Comparison of ENCODE assay signal across 8 cellular contexts in genomic region chr15:60397772-60398445, GRCh38. TPM values are rescaled to one million over a fixed set of nuclear protein-coding genes. Genes with fewer than 3 reads are reported as not detected.
DNase-seq lines count a peak whose midpoint lies in the region; ATAC-seq and TF ChIP-seq lines count a peak whose summit lies in the region.

TSS of gene ANXA2 (minus strand) at chr15:60397986. CDS start at chr15:60386075, 11,911 bp downstream.

- peak within 1 kb of the TSS; percentile 73 for H2AFZ ChIP-seq in KMS-11 (ENCODE audit: low read depth)
- peak within 1 kb of the TSS; percentile 37 for H2AFZ ChIP-seq in mammary epithelial cell (ENCODE audit: low read depth, low read length)

- H4K20me1 ChIP-seq in KMS-11 (ENCODE audit: insufficient read depth) (no peaks in the 10 kb centered on the region), mammary epithelial cell (ENCODE audit: insufficient read depth, low read length) (no peaks in the 10 kb centered on the region)

- H3K27ac ChIP-seq in KMS-11 (peak within 1 kb of the TSS; percentile 98), VCaP (peak within 1 kb of the TSS; percentile 67; the same call in 1 of the 2 replicates), mammary epithelial cell (ENCODE audit: insufficient read depth, low read depth, low read length) (peak within 1 kb of the TSS; percentile 99)

- H3K9ac ChIP-seq in KMS-11 (peak within 1 kb of the TSS; percentile 98), mammary epithelial cell (ENCODE audit: insufficient read depth, low read length) (peak within 1 kb of the TSS; percentile 100)

- no TSS peak for BruUV-seq in mammary epithelial cell (replicated peaks; lab: Mats Ljungman, UMichigan)

- H3K9me3 ChIP-seq in mammary epithelial cell (replicated peaks; ENCODE audit: insufficient read depth, low read length): no peaks in the 10 kb centered on the region

- peak within 1 kb of the TSS; percentile 18 for H3K4me3 ChIP-seq in KMS-11 (IDR thresholded peaks at IDR 0.05; ENCODE audit: insufficient read depth, low read depth, low read length)
- H3K4me3 ChIP-seq in mammary epithelial cell (replicated peaks in 1 of 3; ENCODE audit: insufficient read depth in 1 of 3, low read depth in 2 of 3, low read length in 3 of 3): peak within 1 kb of the TSS; percentile 63 to 85 (median 67)

- TF ChIP-seq CTCF in GM10248 (IDR thresholded peaks at IDR 0.05; ENCODE audit: control extremely low read depth, extremely low read depth, low read depth, missing control alignments) (no peak), KMS-11 (conservative IDR thresholded peaks at IDR 0.05; ENCODE audit: low read depth, low read length) (no peak), VCaP (conservative IDR thresholded peaks at IDR 0.05) (no peak), mammary epithelial cell (conservative IDR thresholded peaks at IDR 0.05 in 1 of 2, IDR thresholded peaks at IDR 0.05 in 1 of 2; ENCODE audit: extremely low read depth in 1 of 2, insufficient read depth in 1 of 2, low read depth in 1 of 2, low read length in 2 of 2) (no peak)

- intact Hi-C loops in mammary epithelial cell (cut with micrococcal nuclease): loop anchor here (1.0 kb wide), 4 partner anchors 10 to 46 kb away; no protein-coding TSS in a partner anchor

- ATAC-seq in GM21786 (IDR thresholded peaks at IDR 0.05; ENCODE audit: unreplicated experiment): peak; percentile 62

- peaks cover 43% of the 10 kb centered on the region for H3K4me1 ChIP-seq in KMS-11 (ENCODE audit: low read depth, poor library complexity, severe bottlenecking)
- H3K4me1 ChIP-seq in mammary epithelial cell (ENCODE audit: insufficient read depth, low read length): peaks cover 66% of the 10 kb centered on the region

- CTCF ChIA-PET in GM10248 (lab: Yijun Ruan, JAX): interaction anchor here (1.0 to 1.1 kb wide), 2 partner anchors 9 to 39 kb away, joined by 3 to 5 read pairs; no protein-coding TSS in a partner anchor
- CTCF ChIA-PET in mammary epithelial cell (lab: Charles Lee; ENCODE audit: low non-redundant PET): interaction anchor here (0.7 kb wide), 1 partner anchor 831 kb away, joined by 16 read pairs; the partner anchor contains the start of gene RORA

- in situ Hi-C loops in mammary epithelial cell (cut with MboI; ENCODE audit: low sequenced_read_pairs in 2 of 2): no loop called here

- H3K4me2 ChIP-seq in KMS-11 (peak within 1 kb of the TSS; percentile 93), mammary epithelial cell (ENCODE audit: insufficient read depth, low read depth, low read length) (peak within 1 kb of the TSS; percentile 97)

- 0% methylated on average over 13 of the region's 53 CpGs for WGBS in mammary epithelial cell (ENCODE audit: low coverage, missing lambda C conversion rate)

- no peaks in the 10 kb centered on the region; the same call in 1 of the 2 replicates for H3K36me3 ChIP-seq in KMS-11 (ENCODE audit: insufficient read depth)
- H3K36me3 ChIP-seq in mammary epithelial cell (ENCODE audit: insufficient read depth, low read length): peaks cover 20% of the 10 kb centered on the region

- peak; percentile 90 for DNase-seq in GM10248 (ENCODE audit: extremely low spot score)
- DNase-seq in mammary epithelial cell: peak; percentile 91
- DNase-seq in iris pigment epithelial cell (ENCODE audit: low read depth): peak; percentile 92
- peak; percentile 47 to 76 (median 60) for DNase-seq in stimulated activated CD4-positive, alpha-beta T cell treated with anti-CD3 and anti-CD28 coated beads, Interleukin-1b, Interleukin-23, amount 100 ng/mL, for 24 hours (ENCODE audit: low read depth in 4 of 4, low spot score in 1 of 4)
- no peak for DNase-seq in Ammon's horn (ENCODE audit: low spot score)

- POLR2A ChIA-PET in GM10248 (lab: Yijun Ruan, JAX): interaction anchor here (0.6 to 0.7 kb wide), 9 partner anchors 10 to 740 kb away, joined by 3 to 6 read pairs (median 4); partner anchors contain the start of gene GTF2A2

- peaks cover 47% of the 10 kb centered on the region for H3K79me2 ChIP-seq in KMS-11 (ENCODE audit: insufficient read depth, low read depth)
- peaks cover 53% of the 10 kb centered on the region for H3K79me2 ChIP-seq in mammary epithelial cell (ENCODE audit: insufficient read depth, low read length)

- H3K27me3 ChIP-seq in KMS-11 (ENCODE audit: insufficient read depth, low read depth) (no peaks in the 10 kb centered on the region), mammary epithelial cell (ENCODE audit: insufficient read depth, low read length) (no peaks in the 10 kb centered on the region)

- dilution Hi-C loops in mammary epithelial cell (cut with HindIII; ENCODE audit: low sequenced_read_pairs): no loop called here

RNA-seq across cellular contexts. Expression of gene ANXA2, which starts in this region (rescaled TPM):
- total RNA-seq in mammary epithelial cell: 1,000 to 10,000 TPM; 5,384 to 5,597 TPM
- polyA plus RNA-seq in mammary epithelial cell: 10,424 TPM
- polyA minus RNA-seq in mammary epithelial cell: 5,891 TPM
